Comparison of ENCODE assay signal across 19 cellular contexts in genomic region chr2:240308111-240308651, GRCh38.
"Had no signal": no experiment of that assay in that cellular context is flagged by ENCODE, and none has a peak within 500 bp of the region (broad histone marks: within the 10 kb centered on the region; RNA-seq: fewer than 3 reads in every experiment).

No MANE protein-coding gene starts in this region.

- DNase-seq: activated CD4-positive, alpha-beta T cell treated with anti-CD3 and anti-CD28 coated beads, Interleukin-2, amount 50 U/mL, for 4 hours; activated CD4-positive, CD25-positive, alpha-beta regulatory T cell treated with anti-CD3 and anti-CD28 coated beads, Interleukin-2, amount 50 U/mL, for 72 hours; activated naive CD4-positive, alpha-beta T cell treated with anti-CD3 and anti-CD28 coated beads, Interleukin-2, amount 10 ng/mL, durations not matched to agents 7 days and 5 days; activated naive CD8-positive, alpha-beta T cell treated with anti-CD3 and anti-CD28 coated beads, Interleukin-2, amount 50 U/mL, for 24 hours; activated T-cell treated with anti-CD3 and anti-CD28 coated beads, Interleukin-2, amount 50 U/mL, for 1 hour; anterior cingulate cortex; effector CD4-positive, alpha-beta T cell; mesendoderm; sigmoid colon; stimulated activated naive CD4-positive, alpha-beta T cell; substantia nigra; T1000 had no signal

- H3K27me3 ChIP-seq: gastroesophageal sphincter, heart left ventricle, sigmoid colon, tibial nerve, vagina had no signal

- H3K4me1 Mint-ChIP-seq: activated naive CD4-positive, alpha-beta T cell treated with anti-CD3 and anti-CD28 coated beads, Interleukin-2, amount 10 ng/mL, durations not matched to agents 7 days and 5 days; activated naive CD8-positive, alpha-beta T cell treated with anti-CD3 and anti-CD28 coated beads, Interleukin-2, amount 50 U/mL, for 24 hours had no signal

- H3K27ac ChIP-seq: esophagus muscularis mucosa, gastroesophageal sphincter, heart left ventricle, sigmoid colon, tibial nerve, vagina had no signal

- H3K4me3 Mint-ChIP-seq: activated naive CD4-positive, alpha-beta T cell treated with anti-CD3 and anti-CD28 coated beads, Interleukin-2, amount 10 ng/mL, durations not matched to agents 7 days and 5 days; activated naive CD8-positive, alpha-beta T cell treated with anti-CD3 and anti-CD28 coated beads, Interleukin-2, amount 50 U/mL, for 24 hours; natural killer cell treated with Interleukin-12 subunit alpha and Interleukin-12 subunit beta and Interleukin-15 and Interleukin-18, amount 100 ng/mL, for 72 hours had no signal

- H3K36me3 Mint-ChIP-seq: activated naive CD4-positive, alpha-beta T cell treated with anti-CD3 and anti-CD28 coated beads, Interleukin-2, amount 10 ng/mL, durations not matched to agents 7 days and 5 days; natural killer cell treated with Interleukin-12 subunit alpha and Interleukin-12 subunit beta and Interleukin-15 and Interleukin-18, amount 100 ng/mL, for 72 hours had no signal

- H3K36me3 ChIP-seq: esophagus muscularis mucosa, gastroesophageal sphincter, heart left ventricle, sigmoid colon, tibial nerve, vagina had no signal

- H3K9me3 Mint-ChIP-seq: activated naive CD4-positive, alpha-beta T cell treated with anti-CD3 and anti-CD28 coated beads, Interleukin-2, amount 10 ng/mL, durations not matched to agents 7 days and 5 days; activated naive CD8-positive, alpha-beta T cell treated with anti-CD3 and anti-CD28 coated beads, Interleukin-2, amount 50 U/mL, for 24 hours; activated T-helper 2 cell treated with anti-CD3 and anti-CD28 coated beads, Interferon-gamma antibody, Interleukin-2, Interleukin-4, amounts not matched to agents 10 μg/mL and 5 μg/mL and 100 μg/mL, durations not matched to agents 14 hours and 24 hours and 36 hours; natural killer cell treated with Interleukin-12 subunit alpha and Interleukin-12 subunit beta and Interleukin-15 and Interleukin-18, amount 100 ng/mL, for 72 hours had no signal

- H3K4me3 ChIP-seq: esophagus muscularis mucosa, gastroesophageal sphincter, heart left ventricle, sigmoid colon, tibial nerve, vagina had no signal

- H3K4me1 ChIP-seq: esophagus muscularis mucosa, gastroesophageal sphincter, heart left ventricle, sigmoid colon, tibial nerve, vagina had no signal

- H3K27ac Mint-ChIP-seq: activated naive CD4-positive, alpha-beta T cell treated with anti-CD3 and anti-CD28 coated beads, Interleukin-2, amount 10 ng/mL, durations not matched to agents 7 days and 5 days; activated naive CD8-positive, alpha-beta T cell treated with anti-CD3 and anti-CD28 coated beads, Interleukin-2, amount 50 U/mL, for 24 hours; activated T-helper 2 cell treated with anti-CD3 and anti-CD28 coated beads, Interferon-gamma antibody, Interleukin-2, Interleukin-4, amounts not matched to agents 10 μg/mL and 5 μg/mL and 100 μg/mL, durations not matched to agents 14 hours and 24 hours and 36 hours; natural killer cell treated with Interleukin-12 subunit alpha and Interleukin-12 subunit beta and Interleukin-15 and Interleukin-18, amount 100 ng/mL, for 72 hours had no signal

- ATAC-seq: activated naive CD8-positive, alpha-beta T cell treated with anti-CD3 and anti-CD28 coated beads, Interleukin-2, amount 50 U/mL, for 24 hours; gastroesophageal sphincter had no signal

- H3K9me3 ChIP-seq: esophagus muscularis mucosa, gastroesophageal sphincter, heart left ventricle, sigmoid colon, tibial nerve, vagina had no signal
